Comparison of ENCODE assay signal across 8 cellular contexts in genomic region chr10:77493851-77494788, GRCh38.
A peak's percentile ranks its signal among the peaks of the same experiment; 100 is the strongest.
DNase-seq lines count a peak whose midpoint lies in the region; ATAC-seq and FAIRE-seq lines count a peak whose summit lies in the region.

No MANE protein-coding gene starts in this region.

- no peak overlapping the region for H3K27ac Mint-ChIP-seq in stimulated activated effector memory CD8-positive, alpha-beta T cell treated with anti-CD3 and anti-CD28 coated beads, Interleukin-12 subunit alpha, Interleukin-12 subunit beta, amount 100 ng/mL, for 72 hours

- no peaks in the 10 kb centered on the region for H3K4me1 Mint-ChIP-seq in stimulated activated effector memory CD8-positive, alpha-beta T cell treated with anti-CD3 and anti-CD28 coated beads, Interleukin-12 subunit alpha, Interleukin-12 subunit beta, amount 100 ng/mL, for 72 hours

- no peaks in the 10 kb centered on the region for H3K36me3 Mint-ChIP-seq in stimulated activated effector memory CD8-positive, alpha-beta T cell treated with anti-CD3 and anti-CD28 coated beads, Interleukin-12 subunit alpha, Interleukin-12 subunit beta, amount 100 ng/mL, for 72 hours

- no peaks in the 10 kb centered on the region for H3K9me3 Mint-ChIP-seq in stimulated activated effector memory CD8-positive, alpha-beta T cell treated with anti-CD3 and anti-CD28 coated beads, Interleukin-12 subunit alpha, Interleukin-12 subunit beta, amount 100 ng/mL, for 72 hours

- no peak for FAIRE-seq in urothelium cell line (lab: Jason Lieb, UNC)

- peak; percentile 76 for ATAC-seq in stimulated activated effector memory CD8-positive, alpha-beta T cell treated with anti-CD3 and anti-CD28 coated beads, Interleukin-12 subunit alpha, Interleukin-12 subunit beta, amount 100 ng/mL, for 72 hours
- ATAC-seq in GM18870 (IDR thresholded peaks at IDR 0.05; ENCODE audit: unreplicated experiment): no peak

- no peak overlapping the region for H3K4me3 Mint-ChIP-seq in stimulated activated effector memory CD8-positive, alpha-beta T cell treated with anti-CD3 and anti-CD28 coated beads, Interleukin-12 subunit alpha, Interleukin-12 subunit beta, amount 100 ng/mL, for 72 hours

- peak; percentile 35 for DNase-seq in NCI-H510A treated with DMSO at 0.1 percent for 48 hours (lab: John Stamatoyannopoulos, UW)
- DNase-seq in NCI-H510A (lab: John Stamatoyannopoulos, UW): no peak
- peak; percentile 59 for DNase-seq in NCI-H1694 treated with DMSO at 0.1 percent for 48 hours (lab: John Stamatoyannopoulos, UW)
- DNase-seq in fibroblast of peridontal ligament (ENCODE audit: extremely low read depth): peak; percentile 51
- DNase-seq in stimulated activated effector memory CD8-positive, alpha-beta T cell treated with anti-CD3 and anti-CD28 coated beads, Interleukin-12 subunit alpha, Interleukin-12 subunit beta, amount 100 ng/mL, for 72 hours (ENCODE audit: low spot score in 2 of 2): peak in 1 of 2 donors; percentile 48
- DNase-seq in GF-D8 (lab: John Stamatoyannopoulos, UW): no peak
- no peak for DNase-seq in urothelium cell line (ENCODE audit: low spot score)

Comparison
In these comparisons a context has a peak if more than half of its experiments do, and no peak if none do; other contexts are left out.
1. DNase-seq: peak in NCI-H510A treated with DMSO at 0.1 percent for 48 hours (single experiment), NCI-H1694 treated with DMSO at 0.1 percent for 48 hours (single experiment) and fibroblast of peridontal ligament (single experiment); none in NCI-H510A (single experiment), GF-D8 (single experiment) and urothelium cell line (single experiment).